In the genomic region with DNA sequence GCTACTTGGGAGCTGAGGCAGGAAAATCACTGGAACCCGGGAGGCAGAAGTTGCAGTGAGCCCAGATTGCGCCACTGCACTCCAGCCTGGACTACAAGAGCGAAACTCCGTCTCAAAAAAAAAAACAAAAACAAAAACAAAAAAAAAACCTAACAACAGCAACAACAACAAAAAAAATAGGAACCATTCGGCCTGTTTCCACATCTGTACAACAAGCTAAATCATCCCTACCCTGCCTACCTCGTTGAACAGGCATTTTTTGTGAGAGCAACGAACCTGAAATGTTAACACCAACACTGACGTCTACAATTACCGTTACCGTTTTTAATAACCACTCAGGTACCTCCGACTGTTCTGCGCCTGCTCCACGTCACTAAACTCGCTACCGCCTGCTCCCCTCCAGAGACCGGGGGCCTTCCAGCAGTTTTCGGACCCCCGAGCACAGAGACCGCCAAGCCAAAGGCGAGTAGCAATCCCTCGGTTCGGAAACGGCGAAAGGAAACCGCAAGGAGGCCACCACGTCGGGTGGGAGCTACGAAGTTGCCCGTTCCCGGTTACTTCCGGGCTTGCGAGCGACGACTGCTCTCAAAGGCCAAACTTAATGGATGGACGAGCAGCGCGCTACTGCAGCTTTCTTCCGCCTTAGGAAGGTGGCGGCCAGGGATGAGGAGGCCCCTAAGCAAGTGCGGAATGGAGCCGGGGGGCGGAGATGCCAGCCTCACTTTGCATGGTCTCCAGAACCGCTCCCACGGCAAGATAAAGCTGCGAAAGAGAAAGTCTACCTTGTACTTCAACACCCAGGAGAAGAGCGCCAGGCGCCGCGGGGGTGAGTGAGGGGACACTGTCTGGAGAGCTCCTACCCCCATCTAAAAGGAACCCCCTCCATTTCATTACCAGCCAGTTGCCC, we compare ENCODE assay signal across 8 cellular contexts. TPM values are rescaled to one million over a fixed set of nuclear protein-coding genes. Genes with fewer than 3 reads are reported as not detected.
DNase-seq lines count a peak whose midpoint lies in the region; FAIRE-seq lines count a peak whose summit lies in the region.

A gene (plus strand): TSS at position 635 of the 907 bp plus-strand sequence. CDS start 29 bp downstream, at position 664.
A gene with protein sequence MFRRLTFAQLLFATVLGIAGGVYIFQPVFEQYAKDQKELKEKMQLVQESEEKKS (minus strand): TSS at position 536 of the 907 bp plus-strand sequence. CDS start 1,331 bp downstream, outside the sequence.

- H3K9me3 ChIP-seq in HAP-1 (no peaks in the 10 kb centered on the region), MG63 (no peaks in the 10 kb centered on the region), neuronal stem cell (replicated peaks in 1 of 2; ENCODE audit: control insufficient read depth in 2 of 2, insufficient read depth in 1 of 2, low read depth in 1 of 2, low read length in 2 of 2) (no peaks in the 10 kb centered on the region), subcutaneous abdominal adipose tissue (ENCODE audit: control insufficient read depth in 5 of 5, low read length in 5 of 5) (no peaks in the 10 kb centered on the region)

- no peak within 1 kb of the TSS for H2AK5ac ChIP-seq in neuronal stem cell (ENCODE audit: low read depth, low read length)

- peak within 1 kb of the TSS; percentile 27 for H3K23ac ChIP-seq in neuronal stem cell (ENCODE audit: low read depth, low read length, poor library complexity)

- no CpG with 5 or more reads among the region's 49 CpGs for WGBS in neuronal stem cell (ENCODE audit: extremely low coverage in 2 of 2, insufficient read length in 2 of 2, insufficient replicate concordance in 1 of 2), 2 donors

- no peak within 1 kb of the TSS for H2BK120ac ChIP-seq in neuronal stem cell (ENCODE audit: low read depth, low read length)

- H3K18ac ChIP-seq in neuronal stem cell (ENCODE audit: low read length) = peak within 1 kb of the TSS; percentile 90

- H3K4me3 ChIP-seq in HAP-1 (peak within 1 kb of the TSS; percentile 66), MG63 (peak within 1 kb of the TSS; percentile 99), neuronal stem cell (ENCODE audit: low read length in 2 of 2) (peak within 1 kb of the TSS; percentile 75 to 96), subcutaneous abdominal adipose tissue (ENCODE audit: low read depth in 1 of 5, low read length in 5 of 5) (peak within 1 kb of the TSS; percentile 85 to 99 (median 98))

- H2BK5ac ChIP-seq in neuronal stem cell (ENCODE audit: low read length) = peak within 1 kb of the TSS; percentile 8

- H3K14ac ChIP-seq in neuronal stem cell (ENCODE audit: low read length) = no peak within 1 kb of the TSS

- H2BK12ac ChIP-seq in neuronal stem cell (ENCODE audit: low read length) = no peak within 1 kb of the TSS

- H3K27ac ChIP-seq in neuronal stem cell (replicated peaks; ENCODE audit: low read length) (peak within 1 kb of the TSS; percentile 60), subcutaneous abdominal adipose tissue (ENCODE audit: low read depth, low read length) (peak within 1 kb of the TSS; percentile 96)

- H3K79me1 ChIP-seq in neuronal stem cell (ENCODE audit: low read depth, low read length) = peaks cover 4% of the 10 kb centered on the region

- H3K4ac ChIP-seq in neuronal stem cell (ENCODE audit: low read length) = no peak within 1 kb of the TSS

- no peak within 1 kb of the TSS for H4K8ac ChIP-seq in neuronal stem cell (ENCODE audit: low read depth, low read length)

- H3K9ac ChIP-seq in neuronal stem cell (ENCODE audit: low read depth, low read length, poor library complexity) = peak within 1 kb of the TSS; percentile 78
- H3K9ac ChIP-seq in subcutaneous abdominal adipose tissue (ENCODE audit: low read length in 5 of 5) = peak within 1 kb of the TSS; percentile 89 to 100 (median 99)

- no peak within 1 kb of the TSS for H4K91ac ChIP-seq in neuronal stem cell (ENCODE audit: low read depth, low read length, poor library complexity)

- in situ Hi-C loops in HAP-1 (cut with MboI; ENCODE audit: low sequenced_read_pairs) = no loop called here

- H3K36me3 ChIP-seq in HAP-1 (replicated peaks) (no peaks in the 10 kb centered on the region), MG63 (no peaks in the 10 kb centered on the region; the same call in 1 of the 2 replicates), neuronal stem cell (replicated peaks in 1 of 2; ENCODE audit: control insufficient read depth in 2 of 2, insufficient read depth in 2 of 2, low read length in 2 of 2) (no peaks in the 10 kb centered on the region), subcutaneous abdominal adipose tissue (ENCODE audit: control insufficient read depth in 5 of 5, insufficient read depth in 5 of 5, low read length in 5 of 5) (no peaks in the 10 kb centered on the region)

- FAIRE-seq in G401.6 (lab: Jason Lieb, UNC) = peak; percentile 79

- peak; percentile 83 to 88 for DNase-seq in HAP-1 (ENCODE audit: low spot score in 2 of 2)
- peak; percentile 87 for DNase-seq in MG63
- peak; percentile 54 for DNase-seq in SIG-M5 (lab: John Stamatoyannopoulos, UW)
- peak; percentile 69 for DNase-seq in activated gamma-delta T cell treated with Interleukin-2 at 50 U/mL for 16 hours
- DNase-seq in foreskin melanocyte = peak; percentile 88
- DNase-seq in neuronal stem cell (ENCODE audit: low spot score) = peak; percentile 72

- H3K4me2 ChIP-seq in neuronal stem cell (ENCODE audit: insufficient read depth, low read length, poor library complexity, severe bottlenecking) = peak within 1 kb of the TSS; percentile 68

- peak within 1 kb of the TSS; percentile 93 for H2AFZ ChIP-seq in neuronal stem cell (ENCODE audit: low read length)

- H3K27me3 ChIP-seq in HAP-1 (ENCODE audit: low read depth) (no peaks in the 10 kb centered on the region), MG63 (no peaks in the 10 kb centered on the region), neuronal stem cell (ENCODE audit: control insufficient read depth in 3 of 3, insufficient read depth in 3 of 3, low read depth in 1 of 3, low read length in 3 of 3) (no peaks in the 10 kb centered on the region), subcutaneous abdominal adipose tissue (ENCODE audit: control insufficient read depth in 5 of 5, insufficient read depth in 4 of 5, low read length in 5 of 5) (no peaks in the 10 kb centered on the region)

- H3K4me1 ChIP-seq in HAP-1 = no peaks in the 10 kb centered on the region; the same call in 1 of the 2 replicates
- peaks cover 0 to 2% of the 10 kb centered on the region in 2 donors for H3K4me1 ChIP-seq in neuronal stem cell (ENCODE audit: control insufficient read depth in 2 of 2, insufficient read depth in 1 of 2, low read depth in 1 of 2, low read length in 2 of 2)
- peaks cover 0 to 25% (median 22%) of the 10 kb centered on the region in 5 donors for H3K4me1 ChIP-seq in subcutaneous abdominal adipose tissue (ENCODE audit: control insufficient read depth in 5 of 5, insufficient read depth in 5 of 5, low read length in 5 of 5)

- no peak within 1 kb of the TSS for H2BK15ac ChIP-seq in neuronal stem cell (ENCODE audit: low read length)

RNA-seq across cellular contexts. Expression of the first gene that starts in this region (rescaled TPM):
- 11.2 and 12.8 TPM in 2 replicates for total RNA-seq in MG63 (2014; rRNA removed; shearing (Covaris generic); ENCODE audit: low replicate concordance)
- 5.4 TPM for polyA plus RNA-seq in neuronal stem cell (2013, experiment 1 of 2)
- 5.3 TPM for polyA plus RNA-seq in neuronal stem cell (2013, experiment 2 of 2)

RNA-seq across cellular contexts. Expression of the second gene that starts in this region (rescaled TPM):
- 23.3 and 50.0 TPM in 2 replicates for total RNA-seq in MG63 (2014; rRNA removed; shearing (Covaris generic); ENCODE audit: low replicate concordance)
- 18.2 TPM for polyA plus RNA-seq in neuronal stem cell (2013, experiment 1 of 2)
- polyA plus RNA-seq in neuronal stem cell (2013, experiment 2 of 2) = 19.1 TPM

Comparison
In these comparisons a context has a peak if more than half of its experiments do, and no peak if none do; other contexts are left out.
1. Peak in every context shown above with its lines: DNase-seq, H3K4me3 ChIP-seq and H3K27ac ChIP-seq.